1 cellular context compared by ENCODE assay signal in genomic region chr1:247848346-247848745, GRCh38.
TF ChIP-seq lines count a peak whose summit lies in the region.

No MANE protein-coding gene starts in this region.

TF ChIP-seq in K562, 482 proteins besides CTCF, POLR2A, EP300 and RAD21:
- no peak for TF ChIP-seq TCF15 (CRISPR knock-in tag; IDR thresholded peaks at IDR 0.05)
- TF ChIP-seq SAP30 (IDR thresholded peaks at IDR 0.05; ENCODE audit: borderline replicate concordance, insufficient read depth, low read depth, low read length, poor library complexity, severe bottlenecking) = no peak
- no peak for TF ChIP-seq ZNF140 (CRISPR knock-in tag; IDR thresholded peaks at IDR 0.05)
- TF ChIP-seq DNMT1 (IDR thresholded peaks at IDR 0.05) = no peak
- TF ChIP-seq KDM2B (CRISPR knock-in tag; IDR thresholded peaks at IDR 0.05) = no peak
- no peak for TF ChIP-seq NFIC (IDR thresholded peaks at IDR 0.05)
- TF ChIP-seq MYBL2 (IDR thresholded peaks at IDR 0.05; ENCODE audit: low read depth) = no peak
- TF ChIP-seq MYBL2 (CRISPR knock-in tag; IDR thresholded peaks at IDR 0.05; ENCODE audit: borderline replicate concordance) = no peak
- TF ChIP-seq E2F3 (CRISPR knock-in tag; IDR thresholded peaks at IDR 0.05) = no peak
- TF ChIP-seq CBX2 (IDR thresholded peaks at IDR 0.05; ENCODE audit: insufficient read depth, low read length, poor library complexity, severe bottlenecking) = no peak
- no peak for TF ChIP-seq IRF2 (CRISPR knock-in tag; IDR thresholded peaks at IDR 0.05)
- TF ChIP-seq REST (CRISPR knock-in tag; IDR thresholded peaks at IDR 0.05; ENCODE audit: low read depth) = no peak
- no peak for TF ChIP-seq BACH1 (tag; IDR thresholded peaks at IDR 0.05)
- no peak for TF ChIP-seq ZBTB9 (CRISPR knock-in tag; IDR thresholded peaks at IDR 0.05)
- TF ChIP-seq EHMT2 (IDR thresholded peaks at IDR 0.05) = no peak
- no peak for TF ChIP-seq BCLAF1 (IDR thresholded peaks at IDR 0.05; ENCODE audit: borderline replicate concordance in 1 of 2, control insufficient read depth in 1 of 2, low read depth in 2 of 2, low read length in 1 of 2)
